In genomic region chr12:951166-951565, GRCh38 we compare ENCODE assay signal across 16 cellular contexts. TPM values are rescaled to one million over a fixed set of nuclear protein-coding genes. Genes with fewer than 3 reads are reported as not detected.
DNase-seq lines count a peak whose midpoint lies in the region; ATAC-seq and TF ChIP-seq lines count a peak whose summit lies in the region.
"Had no signal": no experiment of that assay in that cellular context is flagged by ENCODE, and none has a peak within 500 bp of the region (broad histone marks: within the 10 kb centered on the region; RNA-seq: fewer than 3 reads in every experiment).

No MANE protein-coding gene starts in this region.

- POLR2A ChIA-PET in CD8-positive, alpha-beta memory T cell (lab: Charles Lee): no interaction called here
- POLR2A ChIA-PET in WTC11 (lab: Charles Lee): no interaction called here
- POLR2A ChIA-PET in naive thymus-derived CD4-positive, alpha-beta T cell (lab: Charles Lee): interaction anchor here (1.4 kb wide), 1 partner anchor 383 kb away, joined by 4 read pairs; no protein-coding TSS in a partner anchor

- H3K4me1 ChIP-seq in CD4-positive, CD25-positive, alpha-beta regulatory T cell (ENCODE audit: control insufficient read depth, insufficient read depth, low read length, poor library complexity, severe bottlenecking): peaks cover 12% of the 10 kb centered on the region
- peaks cover 12% of the 10 kb centered on the region for H3K4me1 ChIP-seq in CD8-positive, alpha-beta memory T cell (ENCODE audit: insufficient read depth, low read length)
- H3K4me1 ChIP-seq in naive thymus-derived CD4-positive, alpha-beta T cell (ENCODE audit: control insufficient read depth in 2 of 2, insufficient read depth in 2 of 2, low read length in 2 of 2): peaks cover 0 to 3% of the 10 kb centered on the region in 2 donors
- peaks cover 0 to 33% (median 11%) of the 10 kb centered on the region in 9 donors for H3K4me1 ChIP-seq in heart right ventricle

- in situ Hi-C loops in brain microvascular endothelial cell (cut with HindIII; ENCODE audit: low pct_ligation_motif_present, low sequenced_read_pairs): no loop called here

- no peak for ATAC-seq in CD4-positive, CD25-positive, alpha-beta regulatory T cell (ENCODE audit: low read depth in 2 of 2)
- ATAC-seq in WTC11: no peak
- no peak for ATAC-seq in naive thymus-derived CD4-positive, alpha-beta T cell
- no peak for ATAC-seq in heart right ventricle
- ATAC-seq: activated CD4-positive, CD25-positive, alpha-beta regulatory T cell treated with anti-CD3 and anti-CD28 coated beads, Interleukin-2, amount 50 U/mL, for 24 hours; GM23338 had no signal

- no peaks in the 10 kb centered on the region for H3K36me3 ChIP-seq in CD4-positive, CD25-positive, alpha-beta regulatory T cell (ENCODE audit: control insufficient read depth, insufficient read depth, low read length)
- no peaks in the 10 kb centered on the region for H3K36me3 ChIP-seq in CD8-positive, alpha-beta memory T cell (ENCODE audit: insufficient read depth, low read length)
- peaks cover 0 to 6% (median 0%) of the 10 kb centered on the region in 3 experiments for H3K36me3 ChIP-seq in naive thymus-derived CD4-positive, alpha-beta T cell (ENCODE audit: control insufficient read depth in 2 of 3, insufficient read depth in 3 of 3, low read length in 3 of 3)
- H3K36me3 ChIP-seq in heart right ventricle: no peaks in the 10 kb centered on the region
- no peaks in the 10 kb centered on the region for H3K36me3 ChIP-seq in brain microvascular endothelial cell (replicated peaks)
- H3K36me3 ChIP-seq: tibial artery had no signal

- peaks cover 14 to 35% (median 26%) of the 10 kb centered on the region in 4 donors for H3K4me1 Mint-ChIP-seq in CD4-positive, CD25-positive, alpha-beta regulatory T cell
- peaks cover 19 to 25% (median 22%) of the 10 kb centered on the region in 3 donors for H3K4me1 Mint-ChIP-seq in CD8-positive, alpha-beta memory T cell
- peaks cover 17% of the 10 kb centered on the region for H3K4me1 Mint-ChIP-seq in WTC11
- H3K4me1 Mint-ChIP-seq in naive thymus-derived CD4-positive, alpha-beta T cell: peaks cover 18 to 28% (median 22%) of the 10 kb centered on the region in 7 donors

- peak overlapping the region in 2 of 3 donors; percentile 33 to 78 for H3K27ac Mint-ChIP-seq in CD4-positive, CD25-positive, alpha-beta regulatory T cell
- H3K27ac Mint-ChIP-seq in CD8-positive, alpha-beta memory T cell: peak overlapping the region in 4 of 8 donors; percentile 24 to 95 (median 64)
- no peak overlapping the region for H3K27ac Mint-ChIP-seq in WTC11
- H3K27ac Mint-ChIP-seq in naive thymus-derived CD4-positive, alpha-beta T cell: peak overlapping the region in 7 of 9 donors; percentile 17 to 96 (median 36)
- H3K27ac Mint-ChIP-seq: GM23338 had no signal

- WGBS in heart right ventricle, 2 donors: 49 to 58% methylated on average over 1 of the region's 1 CpG

- H3K27ac ChIP-seq in CD4-positive, CD25-positive, alpha-beta regulatory T cell (ENCODE audit: insufficient read depth, low read length, poor library complexity, severe bottlenecking): no peak overlapping the region
- no peak overlapping the region for H3K27ac ChIP-seq in CD8-positive, alpha-beta memory T cell (ENCODE audit: low read depth, low read length)
- H3K27ac ChIP-seq in naive thymus-derived CD4-positive, alpha-beta T cell (ENCODE audit: low read depth, low read length): no peak overlapping the region
- H3K27ac ChIP-seq in heart right ventricle (no peak overlapping the region), brain microvascular endothelial cell (no peak overlapping the region), caudate nucleus (ENCODE audit: low read depth, low read length) (no peak overlapping the region)
- H3K27ac ChIP-seq: tibial artery had no signal

- no peak for DNase-seq in CD4-positive, CD25-positive, alpha-beta regulatory T cell
- no peak for DNase-seq in CD8-positive, alpha-beta memory T cell
- DNase-seq in WTC11 (ENCODE audit: low spot score) (no peak), heart right ventricle (no peak), brain microvascular endothelial cell (no peak), caudate nucleus (lab: John Stamatoyannopoulos, UW) (no peak)
- no peak for DNase-seq in naive thymus-derived CD4-positive, alpha-beta T cell
- DNase-seq: activated CD8-positive, alpha-beta memory T cell treated with anti-CD3 and anti-CD28 coated beads, Interleukin-2, amount 50 U/mL, for 4 hours; DMS79 treated with DMSO at 0.1 percent for 48 hours; glutamatergic neuron; NCI-H1436 treated with DMSO at 0.1 percent for 48 hours; NCI-H226; stimulated activated CD4-positive, alpha-beta T cell treated with anti-CD3 and anti-CD28 coated beads, Interleukin-12 subunit alpha, Interleukin-12 subunit beta, amount 100 ng/mL, for 4 hours; tibial artery had no signal

- no peaks in the 10 kb centered on the region for H3K36me3 Mint-ChIP-seq in CD4-positive, CD25-positive, alpha-beta regulatory T cell
- peaks cover 0 to 9% (median 0%) of the 10 kb centered on the region in 3 donors for H3K36me3 Mint-ChIP-seq in CD8-positive, alpha-beta memory T cell
- H3K36me3 Mint-ChIP-seq in WTC11: no peaks in the 10 kb centered on the region; the same call in 1 of the 2 replicates
- H3K36me3 Mint-ChIP-seq in naive thymus-derived CD4-positive, alpha-beta T cell: peaks cover 0 to 9% (median 0%) of the 10 kb centered on the region in 5 donors

- no peak overlapping the region for H3K4me3 ChIP-seq in CD4-positive, CD25-positive, alpha-beta regulatory T cell (ENCODE audit: low read depth, low read length)
- H3K4me3 ChIP-seq in CD8-positive, alpha-beta memory T cell (ENCODE audit: low read length): no peak overlapping the region
- no peak overlapping the region for H3K4me3 ChIP-seq in naive thymus-derived CD4-positive, alpha-beta T cell (ENCODE audit: low read length)
- no peak overlapping the region for H3K4me3 ChIP-seq in heart right ventricle
- H3K4me3 ChIP-seq in brain microvascular endothelial cell (ENCODE audit: low read depth, low read length): no peak overlapping the region
- H3K4me3 ChIP-seq: tibial artery had no signal

- no peaks in the 10 kb centered on the region for H3K27me3 ChIP-seq in CD4-positive, CD25-positive, alpha-beta regulatory T cell (ENCODE audit: control insufficient read depth, insufficient read depth, low read length)
- no peaks in the 10 kb centered on the region for H3K27me3 ChIP-seq in CD8-positive, alpha-beta memory T cell (ENCODE audit: insufficient read depth, low read length, poor library complexity, severe bottlenecking)
- no peaks in the 10 kb centered on the region for H3K27me3 ChIP-seq in naive thymus-derived CD4-positive, alpha-beta T cell (ENCODE audit: control insufficient read depth in 2 of 2, insufficient read depth in 2 of 2, low read length in 2 of 2)
- no peaks in the 10 kb centered on the region for H3K27me3 ChIP-seq in heart right ventricle
- no peaks in the 10 kb centered on the region for H3K27me3 ChIP-seq in brain microvascular endothelial cell (replicated peaks)
- H3K27me3 ChIP-seq: tibial artery had no signal

- H3K4me3 Mint-ChIP-seq in CD4-positive, CD25-positive, alpha-beta regulatory T cell: peak overlapping the region; percentile 36 to 98 (median 80)
- H3K4me3 Mint-ChIP-seq in CD8-positive, alpha-beta memory T cell: peak overlapping the region; percentile 3 to 79 (median 41)
- H3K4me3 Mint-ChIP-seq in WTC11: peak overlapping the region; percentile 97
- peak overlapping the region in 8 of 10 donors; percentile 22 to 96 (median 76) for H3K4me3 Mint-ChIP-seq in naive thymus-derived CD4-positive, alpha-beta T cell

- intact Hi-C loops in naive thymus-derived CD4-positive, alpha-beta T cell (cut with micrococcal nuclease): no loop called here
- intact Hi-C loops in heart right ventricle (cut with DNase I): loop anchor here in 7 of 10 donors (2.0 to 10.0 kb wide), 7 partner anchors 36 to 1754 kb away; no protein-coding TSS in a partner anchor

- no peaks in the 10 kb centered on the region for H3K9me3 ChIP-seq in CD4-positive, CD25-positive, alpha-beta regulatory T cell (ENCODE audit: control insufficient read depth in 2 of 2, low read length in 2 of 2)
- H3K9me3 ChIP-seq in CD8-positive, alpha-beta memory T cell (ENCODE audit: low read length): no peaks in the 10 kb centered on the region
- no peaks in the 10 kb centered on the region for H3K9me3 ChIP-seq in naive thymus-derived CD4-positive, alpha-beta T cell (ENCODE audit: control insufficient read depth in 2 of 3, low read length in 3 of 3)
- H3K9me3 ChIP-seq in heart right ventricle: no peaks in the 10 kb centered on the region
- H3K9me3 ChIP-seq: tibial artery had no signal

- TF ChIP-seq CTCF in WTC11 (IDR thresholded peaks at IDR 0.05) (no peak), heart right ventricle (IDR thresholded peaks at IDR 0.05) (no peak), brain microvascular endothelial cell (IDR thresholded peaks at IDR 0.05; ENCODE audit: low read depth, low read length, missing control alignments) (no peak)

- H3K9me3 Mint-ChIP-seq in CD4-positive, CD25-positive, alpha-beta regulatory T cell: no peaks in the 10 kb centered on the region
- no peaks in the 10 kb centered on the region for H3K9me3 Mint-ChIP-seq in CD8-positive, alpha-beta memory T cell
- H3K9me3 Mint-ChIP-seq in WTC11: no peaks in the 10 kb centered on the region; the same call in 1 of the 2 replicates
- peaks cover 0 to 5% (median 0%) of the 10 kb centered on the region in 11 donors for H3K9me3 Mint-ChIP-seq in naive thymus-derived CD4-positive, alpha-beta T cell

- peaks cover 8% of the 10 kb centered on the region for H3K27me3 Mint-ChIP-seq in CD4-positive, CD25-positive, alpha-beta regulatory T cell
- peaks cover 0 to 3% of the 10 kb centered on the region in 2 donors for H3K27me3 Mint-ChIP-seq in CD8-positive, alpha-beta memory T cell
- H3K27me3 Mint-ChIP-seq in WTC11 (ENCODE audit: low read depth): no peaks in the 10 kb centered on the region
- H3K27me3 Mint-ChIP-seq in naive thymus-derived CD4-positive, alpha-beta T cell: peaks cover 0 to 4% (median 0%) of the 10 kb centered on the region in 5 donors

- CTCF ChIA-PET in CD8-positive, alpha-beta memory T cell (lab: Charles Lee): interaction anchor here (1.1 to 4.1 kb wide), 3 partner anchors 135 to 382 kb away, joined by 4 to 14 read pairs (median 6); no protein-coding TSS in a partner anchor
- CTCF ChIA-PET in WTC11 (lab: Charles Lee): interaction anchor here (1.4 kb wide), 1 partner anchor 150 kb away, joined by 3 read pairs; no protein-coding TSS in a partner anchor
- CTCF ChIA-PET in naive thymus-derived CD4-positive, alpha-beta T cell (lab: Charles Lee): interaction anchor here (0.6 to 2.7 kb wide), 5 partner anchors 39 to 1071 kb away, joined by 3 to 12 read pairs (median 4); no protein-coding TSS in a partner anchor

RNA-seq across cellular contexts. Expression of gene RAD52, which starts 1.7 kb away (rescaled TPM):
- total RNA-seq in CD4-positive, CD25-positive, alpha-beta regulatory T cell: 13.8 TPM
- 1 to 10 TPM; 2.6 to 5.6 (median 2.9) TPM for polyA plus RNA-seq in CD4-positive, CD25-positive, alpha-beta regulatory T cell
- 10 to 100 TPM; 13.2 to 13.8 TPM for total RNA-seq in CD8-positive, alpha-beta memory T cell
- 4.1 TPM for polyA plus RNA-seq in CD8-positive, alpha-beta memory T cell
- total RNA-seq in WTC11 (2021) (17.1 to 20.7 TPM (median 19.2 TPM) in 3 replicates), heart right ventricle (1 to 10 TPM; 4.8 to 9.6 (median 6.1) TPM)
- 10 to 100 TPM; 11.0 to 34.9 (median 18.3) TPM for total RNA-seq in naive thymus-derived CD4-positive, alpha-beta T cell
- 1 to 10 TPM; 2.8 to 4.7 TPM for polyA plus RNA-seq in naive thymus-derived CD4-positive, alpha-beta T cell
- polyA plus RNA-seq in heart right ventricle: 10 to 100 TPM in 1 of 2 donors, 1 to 10 TPM in 1; 4.1 to 14.8 TPM

RNA-seq across cellular contexts. Expression of gene ERC1, which starts 39.9 kb away (rescaled TPM):
- 46.5 TPM for total RNA-seq in CD4-positive, CD25-positive, alpha-beta regulatory T cell
- polyA plus RNA-seq in CD4-positive, CD25-positive, alpha-beta regulatory T cell: 1 to 10 TPM; 5.7 to 7.7 (median 7.1) TPM
- 10 to 100 TPM; 22.6 to 24.2 TPM for total RNA-seq in CD8-positive, alpha-beta memory T cell
- 11.0 TPM for polyA plus RNA-seq in CD8-positive, alpha-beta memory T cell
- total RNA-seq in WTC11 (2021) (42.2 to 51.8 TPM (median 47.5 TPM) in 3 replicates), heart right ventricle (10 to 100 TPM; 37.7 to 67.5 (median 49.5) TPM)
- 10 to 100 TPM; 48.6 to 62.0 (median 52.4) TPM for total RNA-seq in naive thymus-derived CD4-positive, alpha-beta T cell
- 10 to 100 TPM; 15.9 to 23.1 TPM for polyA plus RNA-seq in naive thymus-derived CD4-positive, alpha-beta T cell
- 10 to 100 TPM in 1 of 2 donors, 1 to 10 TPM in 1; 6.5 to 23.0 TPM for polyA plus RNA-seq in heart right ventricle

Comparison
In these comparisons a context has a peak if more than half of its experiments do, and no peak if none do; other contexts are left out.
1. H3K4me3 Mint-ChIP-seq: peak in every context shown above with its lines; median percentile 97 in WTC11; 80 in CD4-positive, CD25-positive, alpha-beta regulatory T cell; 76 in naive thymus-derived CD4-positive, alpha-beta T cell; 41 in CD8-positive, alpha-beta memory T cell.
2. intact Hi-C loops: an anchor here in heart right ventricle (2.0 to 10.0 kb wide); none called in naive thymus-derived CD4-positive, alpha-beta T cell.